In genomic region chr1:206606867-206607266, GRCh38 we compare ENCODE assay signal across 9 cellular contexts. TPM values are rescaled to one million over a fixed set of nuclear protein-coding genes. Genes with fewer than 3 reads are reported as not detected.
DNase-seq lines count a peak whose midpoint lies in the region; ATAC-seq and TF ChIP-seq lines count a peak whose summit lies in the region.
"Had no signal": no experiment of that assay in that cellular context is flagged by ENCODE, and none has a peak within 500 bp of the region (broad histone marks: within the 10 kb centered on the region; RNA-seq: fewer than 3 reads in every experiment).

No MANE protein-coding gene starts in this region.

- no peak overlapping the region for H3K27ac Mint-ChIP-seq in effector memory CD8-positive, alpha-beta T cell

- H3K9me3 ChIP-seq in AG04450 (ENCODE audit: control insufficient read depth, insufficient read depth, low read length), result no peaks in the 10 kb centered on the region
- H3K9me3 ChIP-seq: thoracic aorta had no signal

- H3K27me3 Mint-ChIP-seq in effector memory CD8-positive, alpha-beta T cell, result no peaks in the 10 kb centered on the region

- no peak overlapping the region for H3K4me3 ChIP-seq in AG04450 (ENCODE audit: low read depth, low read length)
- H3K4me3 ChIP-seq: thoracic aorta had no signal

- peaks cover 6 to 9% of the 10 kb centered on the region in 2 donors for H3K4me1 Mint-ChIP-seq in effector memory CD8-positive, alpha-beta T cell (ENCODE audit: low read depth in 2 of 2)

- POLR2A ChIA-PET in AG04450 (lab: Yijun Ruan, JAX), result no interaction called here
- POLR2A ChIA-PET in GM10248 (lab: Yijun Ruan, JAX), result no interaction called here

- H3K27ac ChIP-seq in AG04450 (ENCODE audit: low read depth, low read length), result no peak overlapping the region
- H3K27ac ChIP-seq: thoracic aorta had no signal

- H3K36me3 Mint-ChIP-seq in effector memory CD8-positive, alpha-beta T cell (ENCODE audit: insufficient read depth), result peaks cover 49% of the 10 kb centered on the region

- no peaks in the 10 kb centered on the region for H3K27me3 ChIP-seq in AG04450 (ENCODE audit: control insufficient read depth, insufficient read depth, low read length)

- TF ChIP-seq CTCF in AG04450 (IDR thresholded peaks at IDR 0.05; ENCODE audit: low read depth, low read length), result peak; percentile 63
- peak; percentile 27 for TF ChIP-seq CTCF in GM10248 (IDR thresholded peaks at IDR 0.05; ENCODE audit: control extremely low read depth, extremely low read depth, low read depth, missing control alignments)

- CTCF ChIA-PET in AG04450 (lab: Charles Lee) (interaction anchor here (0.6 to 8.1 kb wide), 11 partner anchors 8 to 375 kb away, joined by 3 to 104 read pairs (median 5); no protein-coding TSS in a partner anchor), GM10248 (lab: Yijun Ruan, JAX) (interaction anchor here (0.9 to 7.9 kb wide), 16 partner anchors 14 to 375 kb away, joined by 3 to 46 read pairs (median 4); no protein-coding TSS in a partner anchor)

- no peak for DNase-seq in AG04450 (ENCODE audit: low read depth, low spot score)
- no peak for DNase-seq in GM10248 (ENCODE audit: extremely low spot score)
- peak; percentile 43 for DNase-seq in NCI-H69 (lab: John Stamatoyannopoulos, UW)
- no peak for DNase-seq in effector memory CD8-positive, alpha-beta T cell
- no peak for DNase-seq in stimulated activated naive CD4-positive, alpha-beta T cell treated with Interleukin-2 at 50 U/mL for 16 hours (lab: John Stamatoyannopoulos, UW)
- DNase-seq in stimulated activated naive CD8-positive, alpha-beta T cell treated with anti-CD3 and anti-CD28 coated beads, Interleukin-15, Interleukin-2, amounts not matched to agents 100 U/mL and 50 U/mL, for 24 hours, result no peak
- DNase-seq in activated CD4-positive, alpha-beta T cell treated with anti-CD3 and anti-CD28 coated beads, Interleukin-2, amount 50 U/mL, for 48 hours, result no peak

- peak; percentile 41 for ATAC-seq in effector memory CD8-positive, alpha-beta T cell (replicated peaks)
- no peak for ATAC-seq in stimulated activated naive CD8-positive, alpha-beta T cell treated with anti-CD3 and anti-CD28 coated beads, Interleukin-15, Interleukin-2, amounts not matched to agents 100 U/mL and 50 U/mL, for 24 hours
- ATAC-seq in GM19467 (IDR thresholded peaks at IDR 0.05; ENCODE audit: unreplicated experiment), result no peak

- H3K4me3 Mint-ChIP-seq in effector memory CD8-positive, alpha-beta T cell, result no peak overlapping the region

- no peaks in the 10 kb centered on the region for H3K9me3 Mint-ChIP-seq in effector memory CD8-positive, alpha-beta T cell

RNA-seq across cellular contexts. Expression of gene EIF2D, which starts 5.4 kb away (rescaled TPM):
- 71.8 and 74.0 TPM in 2 replicates for polyA plus RNA-seq in AG04450 (2011; rRNA removed)
- 43.8 and 45.5 TPM in 2 replicates for polyA minus RNA-seq in AG04450 (2011; rRNA and poly(A)+ RNA removed)

RNA-seq across cellular contexts. Expression of gene DYRK3, which starts 28.5 kb away (rescaled TPM):
- 13.4 and 13.8 TPM in 2 replicates for polyA plus RNA-seq in AG04450 (2011; rRNA removed)
- 11.4 and 16.4 TPM in 2 replicates for polyA minus RNA-seq in AG04450 (2011; rRNA and poly(A)+ RNA removed)
